In genomic region chr12:120905856-120906384, GRCh38 we compare ENCODE assay signal across 20 cellular contexts. TPM values are rescaled to one million over a fixed set of nuclear protein-coding genes. Genes with fewer than 3 reads are reported as not detected.
DNase-seq lines count a peak whose midpoint lies in the region; ATAC-seq and TF ChIP-seq lines count a peak whose summit lies in the region.
"Had no signal": no experiment of that assay in that cellular context is flagged by ENCODE, and none has a peak within 500 bp of the region (broad histone marks: within the 10 kb centered on the region; RNA-seq: fewer than 3 reads in every experiment).

No MANE protein-coding gene starts in this region.

- no peak for TF ChIP-seq EP300 in suprapubic skin (IDR thresholded peaks at IDR 0.05)

- peaks cover 6 to 14% of the 10 kb centered on the region in 2 donors for H3K4me1 ChIP-seq in naive thymus-derived CD4-positive, alpha-beta T cell (ENCODE audit: control insufficient read depth in 2 of 2, insufficient read depth in 2 of 2, low read length in 2 of 2)
- H3K4me1 ChIP-seq in suprapubic skin = peaks cover 82% of the 10 kb centered on the region
- H3K4me1 ChIP-seq: Caco-2 had no signal

- no peak overlapping the region for H3K27ac ChIP-seq in naive thymus-derived CD4-positive, alpha-beta T cell (ENCODE audit: low read depth, low read length)
- peak overlapping the region; percentile 98 for H3K27ac ChIP-seq in suprapubic skin
- H3K27ac ChIP-seq: lower lobe of right lung, neutrophil had no signal

- CTCF ChIA-PET in naive thymus-derived CD4-positive, alpha-beta T cell (lab: Charles Lee) = interaction anchor here (0.7 kb wide), 1 partner anchor 42 kb away, joined by 3 read pairs; no protein-coding TSS in a partner anchor
- CTCF ChIA-PET in HEK293T (lab: Yijun Ruan, JAX) = interaction anchor here (0.6 kb wide), 1 partner anchor 588 kb away, joined by 5 read pairs; no protein-coding TSS in a partner anchor

- H3K36me3 ChIP-seq in naive thymus-derived CD4-positive, alpha-beta T cell (ENCODE audit: control insufficient read depth in 2 of 3, insufficient read depth in 3 of 3, low read length in 3 of 3) = peaks cover 0 to 4% (median 0%) of the 10 kb centered on the region in 3 experiments
- H3K36me3 ChIP-seq in suprapubic skin = no peaks in the 10 kb centered on the region
- H3K36me3 ChIP-seq: lower lobe of right lung, neutrophil, tibial nerve had no signal

- no peak overlapping the region for H3K4me3 Mint-ChIP-seq in activated T-cell treated with anti-CD3 and anti-CD28 coated beads, Interleukin-2, amount 50 U/mL, for 24 hours
- H3K4me3 Mint-ChIP-seq in activated T-helper 2 cell treated with anti-CD3 and anti-CD28 coated beads, Interferon-gamma antibody, Interleukin-2, Interleukin-4, amounts not matched to agents 10 μg/mL and 5 μg/mL and 100 μg/mL, durations not matched to agents 14 hours and 24 hours and 36 hours (ENCODE audit: low read depth) = peak overlapping the region; percentile 24
- peak overlapping the region in 8 of 10 donors; percentile 14 to 84 (median 42) for H3K4me3 Mint-ChIP-seq in naive thymus-derived CD4-positive, alpha-beta T cell
- H3K4me3 Mint-ChIP-seq: effector memory CD8-positive, alpha-beta T cell had no signal

- POLR2A ChIA-PET in naive thymus-derived CD4-positive, alpha-beta T cell (lab: Charles Lee) = interaction anchor here (0.6 kb wide), 1 partner anchor 56 kb away, joined by 3 read pairs; no protein-coding TSS in a partner anchor
- POLR2A ChIA-PET in HEK293T (lab: Yijun Ruan, JAX) = no interaction called here

- ATAC-seq in naive thymus-derived CD4-positive, alpha-beta T cell = no peak
- ATAC-seq in HG03108 (IDR thresholded peaks at IDR 0.05; ENCODE audit: unreplicated experiment) = no peak
- no peak for ATAC-seq in HG02840 (IDR thresholded peaks at IDR 0.05; ENCODE audit: low FRiP score, unreplicated experiment)
- ATAC-seq: effector memory CD8-positive, alpha-beta T cell; lower lobe of right lung had no signal

- peaks cover 15% of the 10 kb centered on the region for H3K36me3 Mint-ChIP-seq in activated T-cell treated with anti-CD3 and anti-CD28 coated beads, Interleukin-2, amount 50 U/mL, for 24 hours (ENCODE audit: low read depth)
- H3K36me3 Mint-ChIP-seq in activated T-helper 2 cell treated with anti-CD3 and anti-CD28 coated beads, Interferon-gamma antibody, Interleukin-2, Interleukin-4, amounts not matched to agents 10 μg/mL and 5 μg/mL and 100 μg/mL, durations not matched to agents 14 hours and 24 hours and 36 hours (ENCODE audit: low read depth) = peaks cover 9% of the 10 kb centered on the region
- H3K36me3 Mint-ChIP-seq in naive thymus-derived CD4-positive, alpha-beta T cell = peaks cover 0 to 7% (median 0%) of the 10 kb centered on the region in 5 donors

- no peak for TF ChIP-seq POLR2A in suprapubic skin (IDR thresholded peaks at IDR 0.05)

- H3K4me1 Mint-ChIP-seq in activated T-cell treated with anti-CD3 and anti-CD28 coated beads, Interleukin-2, amount 50 U/mL, for 24 hours (ENCODE audit: low read depth) = peaks cover 27% of the 10 kb centered on the region
- peaks cover 20% of the 10 kb centered on the region for H3K4me1 Mint-ChIP-seq in activated T-helper 2 cell treated with anti-CD3 and anti-CD28 coated beads, Interferon-gamma antibody, Interleukin-2, Interleukin-4, amounts not matched to agents 10 μg/mL and 5 μg/mL and 100 μg/mL, durations not matched to agents 14 hours and 24 hours and 36 hours (ENCODE audit: low read depth)
- H3K4me1 Mint-ChIP-seq in naive thymus-derived CD4-positive, alpha-beta T cell = peaks cover 20 to 27% (median 26%) of the 10 kb centered on the region in 7 donors

- H3K9me3 Mint-ChIP-seq in activated T-cell treated with anti-CD3 and anti-CD28 coated beads, Interleukin-2, amount 50 U/mL, for 24 hours = no peaks in the 10 kb centered on the region
- H3K9me3 Mint-ChIP-seq in activated T-helper 2 cell treated with anti-CD3 and anti-CD28 coated beads, Interferon-gamma antibody, Interleukin-2, Interleukin-4, amounts not matched to agents 10 μg/mL and 5 μg/mL and 100 μg/mL, durations not matched to agents 14 hours and 24 hours and 36 hours = no peaks in the 10 kb centered on the region
- no peaks in the 10 kb centered on the region for H3K9me3 Mint-ChIP-seq in naive thymus-derived CD4-positive, alpha-beta T cell
- H3K9me3 Mint-ChIP-seq: effector memory CD8-positive, alpha-beta T cell had no signal

- H3K4me3 ChIP-seq in naive thymus-derived CD4-positive, alpha-beta T cell (ENCODE audit: low read length) = no peak overlapping the region
- H3K4me3 ChIP-seq in suprapubic skin = no peak overlapping the region
- H3K4me3 ChIP-seq: lower lobe of right lung, tibial nerve had no signal

- 47% methylated on average over 3 of the region's 5 CpGs for WGBS in suprapubic skin

- H3K9me3 ChIP-seq in naive thymus-derived CD4-positive, alpha-beta T cell (ENCODE audit: control insufficient read depth in 2 of 3, low read length in 3 of 3) = no peaks in the 10 kb centered on the region
- H3K9me3 ChIP-seq in suprapubic skin = no peaks in the 10 kb centered on the region
- H3K9me3 ChIP-seq: Caco-2, lower lobe of right lung, neutrophil, tibial nerve had no signal

- intact Hi-C loops in activated T-helper 2 cell treated with anti-CD3 and anti-CD28 coated beads, Interferon-gamma antibody, Interleukin-2, Interleukin-4, amounts not matched to agents 10 μg/mL and 5 μg/mL and 100 μg/mL, durations not matched to agents 14 hours and 24 hours and 36 hours (cut with micrococcal nuclease) = no loop called here
- intact Hi-C loops in naive thymus-derived CD4-positive, alpha-beta T cell (cut with micrococcal nuclease) = loop anchor here (2.0 kb wide), 3 partner anchors 65 to 589 kb away; partner anchors contain the start of gene ACADS (in 2 of the 2)

- H3K27ac Mint-ChIP-seq in activated T-cell treated with anti-CD3 and anti-CD28 coated beads, Interleukin-2, amount 50 U/mL, for 24 hours = peak overlapping the region; percentile 29
- no peak overlapping the region for H3K27ac Mint-ChIP-seq in activated T-helper 2 cell treated with anti-CD3 and anti-CD28 coated beads, Interferon-gamma antibody, Interleukin-2, Interleukin-4, amounts not matched to agents 10 μg/mL and 5 μg/mL and 100 μg/mL, durations not matched to agents 14 hours and 24 hours and 36 hours
- peak overlapping the region in 6 of 9 donors; percentile 39 to 79 (median 56) for H3K27ac Mint-ChIP-seq in naive thymus-derived CD4-positive, alpha-beta T cell
- H3K27ac Mint-ChIP-seq: effector memory CD8-positive, alpha-beta T cell had no signal

- no peak for DNase-seq in activated T-cell treated with anti-CD3 and anti-CD28 coated beads, Interleukin-2, amount 50 U/mL, for 24 hours
- DNase-seq in activated T-cell treated with anti-CD3 and anti-CD28 coated beads for 4 hours (no peak), suprapubic skin (ENCODE audit: low spot score in 2 of 2) (no peak), HEK293T (ENCODE audit: extremely low spot score) (no peak)
- no peak for DNase-seq in activated T-helper 2 cell treated with anti-CD3 and anti-CD28 coated beads, Interferon-gamma antibody, Interleukin-2, Interleukin-4, amounts not matched to agents 10 μg/mL and 5 μg/mL and 100 μg/mL, durations not matched to agents 14 hours and 24 hours and 36 hours (ENCODE audit: low spot score)
- DNase-seq in naive thymus-derived CD4-positive, alpha-beta T cell = no peak
- DNase-seq: Caco-2; caudate nucleus; effector memory CD8-positive, alpha-beta T cell; GF-D8; HCEC 1CT; lower lobe of right lung; MV-4-11; NCI-H2107; NCI-H82; stimulated activated CD4-positive, alpha-beta T cell treated with anti-CD3 and anti-CD28 coated beads, Interleukin-4, amount 100 ng/mL, for 24 hours had no signal

- TF ChIP-seq CTCF in suprapubic skin (IDR thresholded peaks at IDR 0.05) = no peak

- no peaks in the 10 kb centered on the region for H3K27me3 Mint-ChIP-seq in activated T-cell treated with anti-CD3 and anti-CD28 coated beads, Interleukin-2, amount 50 U/mL, for 24 hours
- peaks cover 1% of the 10 kb centered on the region for H3K27me3 Mint-ChIP-seq in activated T-helper 2 cell treated with anti-CD3 and anti-CD28 coated beads, Interferon-gamma antibody, Interleukin-2, Interleukin-4, amounts not matched to agents 10 μg/mL and 5 μg/mL and 100 μg/mL, durations not matched to agents 14 hours and 24 hours and 36 hours (ENCODE audit: low read depth)
- H3K27me3 Mint-ChIP-seq in naive thymus-derived CD4-positive, alpha-beta T cell = peaks cover 0 to 3% (median 0%) of the 10 kb centered on the region in 5 donors
- H3K27me3 Mint-ChIP-seq: effector memory CD8-positive, alpha-beta T cell had no signal

- H3K27me3 ChIP-seq in naive thymus-derived CD4-positive, alpha-beta T cell (ENCODE audit: control insufficient read depth in 2 of 2, insufficient read depth in 2 of 2, low read length in 2 of 2) = no peaks in the 10 kb centered on the region
- no peaks in the 10 kb centered on the region for H3K27me3 ChIP-seq in suprapubic skin
- H3K27me3 ChIP-seq: neutrophil, tibial nerve had no signal

TF ChIP-seq in HEK293T, 16 proteins besides CTCF, POLR2A, EP300 and RAD21:
- no peak for TF ChIP-seq SP1 (IDR thresholded peaks at IDR 0.05)
- TF ChIP-seq, protein P1, sequence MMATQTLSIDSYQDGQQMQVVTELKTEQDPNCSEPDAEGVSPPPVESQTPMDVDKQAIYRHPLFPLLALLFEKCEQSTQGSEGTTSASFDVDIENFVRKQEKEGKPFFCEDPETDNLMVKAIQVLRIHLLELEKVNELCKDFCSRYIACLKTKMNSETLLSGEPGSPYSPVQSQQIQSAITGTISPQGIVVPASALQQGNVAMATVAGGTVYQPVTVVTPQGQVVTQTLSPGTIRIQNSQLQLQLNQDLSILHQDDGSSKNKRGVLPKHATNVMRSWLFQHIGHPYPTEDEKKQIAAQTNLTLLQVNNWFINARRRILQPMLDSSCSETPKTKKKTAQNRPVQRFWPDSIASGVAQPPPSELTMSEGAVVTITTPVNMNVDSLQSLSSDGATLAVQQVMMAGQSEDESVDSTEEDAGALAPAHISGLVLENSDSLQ (IDR thresholded peaks at IDR 0.05) = no peak
- TF ChIP-seq CTBP1 (IDR thresholded peaks at IDR 0.05; ENCODE audit: borderline replicate concordance) = no peak
- no peak for TF ChIP-seq HDGF (IDR thresholded peaks at IDR 0.05; ENCODE audit: borderline replicate concordance)
- no peak for TF ChIP-seq ARNT (IDR thresholded peaks at IDR 0.05)
- TF ChIP-seq FOXM1 (IDR thresholded peaks at IDR 0.05; ENCODE audit: borderline replicate concordance) = no peak
- no peak for TF ChIP-seq BHLHE40 (IDR thresholded peaks at IDR 0.05; ENCODE audit: borderline replicate concordance)
- TF ChIP-seq FOXA1 (IDR thresholded peaks at IDR 0.05) = no peak
- TF ChIP-seq ELF4 (IDR thresholded peaks at IDR 0.05) = no peak
- no peak for TF ChIP-seq NFRKB (IDR thresholded peaks at IDR 0.05)
- no peak for TF ChIP-seq ZNF384 (IDR thresholded peaks at IDR 0.05)
- TF ChIP-seq LEF1 (IDR thresholded peaks at IDR 0.05; ENCODE audit: borderline replicate concordance) = no peak

RNA-seq across cellular contexts. Expression of gene SPPL3, which starts 1.8 kb away (rescaled TPM):
- 33.4 and 38.2 TPM in 2 replicates for total RNA-seq in activated T-helper 2 cell treated with anti-CD3 and anti-CD28 coated beads, Interferon-gamma antibody, Interleukin-2, Interleukin-4, amounts not matched to agents 10 μg/mL and 5 μg/mL and 100 μg/mL, durations not matched to agents 14 hours and 24 hours and 36 hours
- 10 to 100 TPM; 34.9 to 51.8 (median 48.2) TPM for total RNA-seq in naive thymus-derived CD4-positive, alpha-beta T cell
- 10 to 100 TPM; 22.8 to 24.7 TPM for polyA plus RNA-seq in naive thymus-derived CD4-positive, alpha-beta T cell
- total RNA-seq in suprapubic skin = 10 to 100 TPM; 64.7 to 91.8 (median 70.6) TPM
